In the genomic region with DNA sequence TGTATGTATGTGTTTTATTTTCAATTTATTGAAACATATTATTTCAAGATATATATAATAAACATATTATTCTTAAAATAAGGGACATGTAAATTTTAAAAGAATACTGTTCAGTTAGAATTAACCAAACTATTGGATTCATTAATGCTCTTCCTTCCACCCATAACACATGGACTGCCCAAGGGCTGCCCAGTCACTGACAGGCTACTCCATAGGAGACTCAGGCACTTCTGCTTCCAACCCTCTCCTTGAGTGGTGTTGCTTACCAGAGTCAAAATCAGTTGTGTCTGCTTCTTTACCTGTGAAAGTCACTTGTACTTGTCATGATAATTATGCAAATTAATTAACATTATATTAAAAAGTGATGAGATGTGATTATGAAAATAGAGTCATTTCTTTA, we compare ENCODE assay signal across 37 cellular contexts. TPM values are rescaled to one million over a fixed set of nuclear protein-coding genes. Genes with fewer than 3 reads are reported as not detected.
"Had no signal": no experiment of that assay in that cellular context is flagged by ENCODE, and none has a peak within 500 bp of the region (broad histone marks: within the 10 kb centered on the region; RNA-seq: fewer than 3 reads in every experiment).

No MANE protein-coding gene starts in this region.

- H3K36me3 Mint-ChIP-seq: activated CD4-positive, alpha-beta memory T cell treated with anti-CD3 and anti-CD28 coated beads for 36 hours; activated CD8-positive, alpha-beta memory T cell treated with anti-CD3 and anti-CD28 coated beads, Interleukin-2, amount 10 ng/mL, durations not matched to agents 7 days and 5 days; activated naive CD4-positive, alpha-beta T cell treated with anti-CD3 and anti-CD28 coated beads, Interleukin-2, amount 10 ng/mL, durations not matched to agents 7 days and 5 days; activated naive CD4-positive, alpha-beta T cell treated with anti-CD3 and anti-CD28 coated beads, Interleukin-2, amount 50 U/mL, for 24 hours; activated naive CD8-positive, alpha-beta T cell; activated naive CD8-positive, alpha-beta T cell treated with anti-CD3 and anti-CD28 coated beads, Interleukin-2, amount 10 ng/mL, durations not matched to agents 7 days and 5 days; brain had no signal

- H3K9me3 ChIP-seq: ascending aorta, colonic mucosa had no signal

- ATAC-seq: activated CD4-positive, CD25-positive, alpha-beta regulatory T cell treated with anti-CD3 and anti-CD28 coated beads, Interleukin-2, amount 50 U/mL, for 24 hours; activated CD8-positive, alpha-beta memory T cell treated with anti-CD3 and anti-CD28 coated beads, Interleukin-2, amount 10 ng/mL, durations not matched to agents 7 days and 5 days; activated CD8-positive, alpha-beta T cell treated with anti-CD3 and anti-CD28 coated beads for 36 hours; activated naive CD8-positive, alpha-beta T cell treated with anti-CD3 and anti-CD28 coated beads, Interleukin-2, amount 50 U/mL, for 24 hours had no signal

- H3K36me3 ChIP-seq: ascending aorta, cardiac muscle cell, colonic mucosa had no signal

- H3K27ac ChIP-seq: ascending aorta, cardiac muscle cell, colonic mucosa, VCaP had no signal

- DNase-seq: activated CD4-positive, alpha-beta memory T cell treated with anti-CD3 and anti-CD28 coated beads for 36 hours; activated CD4-positive, alpha-beta T cell treated with anti-CD3 and anti-CD28 coated beads for 1 hour; activated CD4-positive, alpha-beta T cell treated with anti-CD3 and anti-CD28 coated beads for 4 hours; activated CD4-positive, alpha-beta T cell treated with anti-CD3 and anti-CD28 coated beads, Interleukin-2, amount 10 ng/mL, durations not matched to agents 24 days and 14 days; activated CD4-positive, alpha-beta T cell treated with anti-CD3 and anti-CD28 coated beads, Interleukin-2, amount 50 U/mL, for 1 hour; activated CD4-positive, alpha-beta T cell treated with anti-CD3 and anti-CD28 coated beads, Interleukin-2, amount 50 U/mL, for 4 hours; activated CD4-positive, CD25-positive, alpha-beta regulatory T cell; activated CD8-positive, alpha-beta memory T cell treated with anti-CD3 and anti-CD28 coated beads for 24 hours; activated CD8-positive, alpha-beta memory T cell treated with anti-CD3 and anti-CD28 coated beads, Interleukin-2, amount 10 ng/mL, durations not matched to agents 7 days and 5 days; activated CD8-positive, alpha-beta memory T cell treated with anti-CD3 and anti-CD28 coated beads, Interleukin-2, amount 50 U/mL, for 48 hours; activated CD8-positive, alpha-beta T cell treated with anti-CD3 and anti-CD28 coated beads for 36 hours; activated effector memory CD4-positive, alpha-beta T cell treated with Interleukin-2 at 50 U/mL for 16 hours; activated gamma-delta T cell; activated naive CD4-positive, alpha-beta T cell treated with anti-CD3 and anti-CD28 coated beads, Interleukin-2, amount 10 ng/mL, durations not matched to agents 7 days and 5 days; activated naive CD4-positive, alpha-beta T cell treated with Interleukin-2 at 50 U/mL for 16 hours; activated naive CD8-positive, alpha-beta T cell treated with anti-CD3 and anti-CD28 coated beads, Interleukin-2, amount 10 ng/mL, durations not matched to agents 7 days and 5 days; activated naive CD8-positive, alpha-beta T cell treated with anti-CD3 and anti-CD28 coated beads, Interleukin-2, amount 50 U/mL, for 24 hours; activated T-cell treated with anti-CD3 and anti-CD28 coated beads, Interleukin-2, amount 50 U/mL, for 24 hours; activated T-cell treated with anti-CD3 and anti-CD28 coated beads, Interleukin-2, amount 50 U/mL, for 48 hours; amygdala; anterior cingulate cortex; caudate nucleus; cerebellar nuclear complex; colonic mucosa; T-helper 2 cell; T-helper 9 cell had no signal

- H3K9me3 Mint-ChIP-seq: activated CD4-positive, alpha-beta memory T cell treated with anti-CD3 and anti-CD28 coated beads for 36 hours; activated CD4-positive, alpha-beta T cell treated with anti-CD3 and anti-CD28 coated beads, Interleukin-2, amount 10 ng/mL, durations not matched to agents 24 days and 14 days; activated CD8-positive, alpha-beta T cell treated with anti-CD3 and anti-CD28 coated beads for 36 hours; activated naive CD4-positive, alpha-beta T cell treated with anti-CD3 and anti-CD28 coated beads, Interleukin-2, amount 10 ng/mL, durations not matched to agents 7 days and 5 days; activated naive CD4-positive, alpha-beta T cell treated with anti-CD3 and anti-CD28 coated beads, Interleukin-2, amount 50 U/mL, for 24 hours; activated naive CD8-positive, alpha-beta T cell treated with anti-CD3 and anti-CD28 coated beads, Interleukin-2, amount 10 ng/mL, durations not matched to agents 7 days and 5 days; activated naive CD8-positive, alpha-beta T cell treated with anti-CD3 and anti-CD28 coated beads, Interleukin-2, amount 50 U/mL, for 24 hours; activated T-cell treated with anti-CD3 and anti-CD28 coated beads, Interleukin-2, amount 50 U/mL, for 24 hours; activated T-helper 2 cell treated with anti-CD3 and anti-CD28 coated beads, Interferon-gamma antibody, Interleukin-2, Interleukin-4, amounts not matched to agents 10 μg/mL and 5 μg/mL and 100 μg/mL, durations not matched to agents 14 hours and 24 hours and 36 hours; brain; central memory CD8-positive, alpha-beta T cell; T-helper 1 cell treated with Interleukin-12 subunit alpha and Interleukin-12 subunit beta and Interleukin-4 antibody, amounts not matched to agents 30 μg/mL and 1 μg/mL, for 36 hours; T-helper 2 cell treated with Interferon-gamma antibody and Interleukin-4, amounts not matched to agents 5 μg/mL and 100 μg/mL, for 36 hours had no signal

- H3K4me3 ChIP-seq: ascending aorta, cardiac muscle cell, colonic mucosa had no signal

- H3K4me1 Mint-ChIP-seq: activated CD4-positive, alpha-beta T cell treated with anti-CD3 and anti-CD28 coated beads, Interleukin-2, amount 10 ng/mL, durations not matched to agents 24 days and 14 days; activated CD8-positive, alpha-beta memory T cell treated with anti-CD3 and anti-CD28 coated beads, Interleukin-2, amount 10 ng/mL, durations not matched to agents 7 days and 5 days; activated naive CD4-positive, alpha-beta T cell treated with anti-CD3 and anti-CD28 coated beads, Interleukin-2, amount 10 ng/mL, durations not matched to agents 7 days and 5 days; activated naive CD4-positive, alpha-beta T cell treated with anti-CD3 and anti-CD28 coated beads, Interleukin-2, amount 50 U/mL, for 24 hours; activated naive CD8-positive, alpha-beta T cell treated with anti-CD3 and anti-CD28 coated beads, Interleukin-2, amount 10 ng/mL, durations not matched to agents 7 days and 5 days; activated naive CD8-positive, alpha-beta T cell treated with anti-CD3 and anti-CD28 coated beads, Interleukin-2, amount 50 U/mL, for 24 hours; brain; central memory CD8-positive, alpha-beta T cell had no signal

- H3K4me3 Mint-ChIP-seq: activated CD4-positive, alpha-beta memory T cell treated with anti-CD3 and anti-CD28 coated beads for 36 hours; activated CD4-positive, alpha-beta T cell treated with anti-CD3 and anti-CD28 coated beads, Interleukin-2, amount 10 ng/mL, durations not matched to agents 24 days and 14 days; activated CD8-positive, alpha-beta memory T cell treated with anti-CD3 and anti-CD28 coated beads, Interleukin-2, amount 10 ng/mL, durations not matched to agents 7 days and 5 days; activated CD8-positive, alpha-beta T cell treated with anti-CD3 and anti-CD28 coated beads for 36 hours; activated naive CD4-positive, alpha-beta T cell treated with anti-CD3 and anti-CD28 coated beads, Interleukin-2, amount 10 ng/mL, durations not matched to agents 7 days and 5 days; activated naive CD4-positive, alpha-beta T cell treated with anti-CD3 and anti-CD28 coated beads, Interleukin-2, amount 50 U/mL, for 24 hours; activated naive CD8-positive, alpha-beta T cell; activated naive CD8-positive, alpha-beta T cell treated with anti-CD3 and anti-CD28 coated beads, Interleukin-2, amount 10 ng/mL, durations not matched to agents 7 days and 5 days; activated naive CD8-positive, alpha-beta T cell treated with anti-CD3 and anti-CD28 coated beads, Interleukin-2, amount 50 U/mL, for 24 hours; activated T-cell treated with anti-CD3 and anti-CD28 coated beads, Interleukin-2, amount 50 U/mL, for 24 hours; brain; central memory CD8-positive, alpha-beta T cell; T-helper 1 cell treated with Interleukin-12 subunit alpha and Interleukin-12 subunit beta and Interleukin-4 antibody, amounts not matched to agents 30 μg/mL and 1 μg/mL, for 36 hours; T-helper 2 cell treated with Interferon-gamma antibody and Interleukin-4, amounts not matched to agents 5 μg/mL and 100 μg/mL, for 36 hours had no signal

- H3K4me1 ChIP-seq: ascending aorta, colonic mucosa had no signal

- H3K27me3 ChIP-seq: ascending aorta, cardiac muscle cell, colonic mucosa had no signal

- H3K27ac Mint-ChIP-seq: activated CD4-positive, alpha-beta memory T cell treated with anti-CD3 and anti-CD28 coated beads for 36 hours; activated CD4-positive, alpha-beta T cell treated with anti-CD3 and anti-CD28 coated beads, Interleukin-2, amount 10 ng/mL, durations not matched to agents 24 days and 14 days; activated CD8-positive, alpha-beta memory T cell treated with anti-CD3 and anti-CD28 coated beads, Interleukin-2, amount 10 ng/mL, durations not matched to agents 7 days and 5 days; activated CD8-positive, alpha-beta T cell treated with anti-CD3 and anti-CD28 coated beads for 36 hours; activated naive CD4-positive, alpha-beta T cell treated with anti-CD3 and anti-CD28 coated beads, Interleukin-2, amount 10 ng/mL, durations not matched to agents 7 days and 5 days; activated naive CD4-positive, alpha-beta T cell treated with anti-CD3 and anti-CD28 coated beads, Interleukin-2, amount 50 U/mL, for 24 hours; activated naive CD8-positive, alpha-beta T cell; activated naive CD8-positive, alpha-beta T cell treated with anti-CD3 and anti-CD28 coated beads, Interleukin-2, amount 10 ng/mL, durations not matched to agents 7 days and 5 days; activated naive CD8-positive, alpha-beta T cell treated with anti-CD3 and anti-CD28 coated beads, Interleukin-2, amount 50 U/mL, for 24 hours; activated T-cell treated with anti-CD3 and anti-CD28 coated beads, Interleukin-2, amount 50 U/mL, for 24 hours; activated T-helper 2 cell treated with anti-CD3 and anti-CD28 coated beads, Interferon-gamma antibody, Interleukin-2, Interleukin-4, amounts not matched to agents 10 μg/mL and 5 μg/mL and 100 μg/mL, durations not matched to agents 14 hours and 24 hours and 36 hours; brain; T-helper 1 cell treated with Interleukin-12 subunit alpha and Interleukin-12 subunit beta and Interleukin-4 antibody, amounts not matched to agents 30 μg/mL and 1 μg/mL, for 36 hours; T-helper 2 cell treated with Interferon-gamma antibody and Interleukin-4, amounts not matched to agents 5 μg/mL and 100 μg/mL, for 36 hours had no signal

RNA-seq across cellular contexts. Expression of gene GPR37, which starts 9.8 kb away (rescaled TPM):
- total RNA-seq: activated CD4-positive, alpha-beta T cell treated with anti-CD3 and anti-CD28 coated beads, Interleukin-2, amount 10 ng/mL, durations not matched to agents 24 days and 14 days; activated CD8-positive, alpha-beta memory T cell treated with anti-CD3 and anti-CD28 coated beads, Interleukin-2, amount 10 ng/mL, durations not matched to agents 7 days and 5 days; activated CD8-positive, alpha-beta T cell treated with anti-CD3 and anti-CD28 coated beads for 36 hours; activated naive CD8-positive, alpha-beta T cell treated with anti-CD3 and anti-CD28 coated beads, Interleukin-2, amount 10 ng/mL, durations not matched to agents 7 days and 5 days; activated T-helper 2 cell treated with anti-CD3 and anti-CD28 coated beads, Interferon-gamma antibody, Interleukin-2, Interleukin-4, amounts not matched to agents 10 μg/mL and 5 μg/mL and 100 μg/mL, durations not matched to agents 14 hours and 24 hours and 36 hours; ascending aorta had no signal
